ENCODE assay signal across 9 cellular contexts in the genomic region with DNA sequence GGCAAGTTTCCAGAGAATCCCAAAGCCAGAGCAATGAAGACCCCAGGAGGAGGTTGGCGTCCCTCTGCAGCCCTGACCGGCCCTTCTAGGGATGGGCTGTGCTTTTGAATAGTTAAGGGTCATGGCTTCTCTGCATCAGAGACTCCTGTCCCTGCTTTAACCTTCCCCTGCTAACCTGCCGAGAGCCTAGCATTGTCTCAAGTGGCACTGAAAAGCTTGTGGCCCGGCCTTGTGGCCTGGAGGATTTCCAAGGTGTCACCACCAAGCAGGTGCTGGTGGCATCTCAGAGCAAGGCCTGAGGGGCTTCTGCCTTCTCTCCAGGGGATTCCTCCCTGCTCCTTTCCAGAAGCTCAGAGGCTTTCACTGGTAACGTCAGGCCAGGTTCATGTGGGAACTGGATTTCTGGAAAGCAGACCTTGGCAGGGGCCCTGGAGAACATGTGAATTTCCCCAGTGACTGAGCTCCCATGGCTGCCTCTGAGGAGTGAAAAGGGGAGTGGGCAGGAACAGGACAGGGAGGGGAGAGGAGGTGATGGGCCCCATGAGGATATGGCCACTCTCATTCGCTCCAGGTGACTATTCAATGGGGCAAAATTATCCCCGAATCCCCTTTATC.
"Had no signal": no experiment of that assay in that cellular context is flagged by ENCODE, and none has a peak within 500 bp of the region (broad histone marks: within the 10 kb centered on the region; RNA-seq: fewer than 3 reads in every experiment).

No MANE protein-coding gene starts in this region.

- H3K27me3 ChIP-seq: body of pancreas had no signal

- H3K27ac ChIP-seq: body of pancreas, lower lobe of right lung had no signal

- H3K4me1 ChIP-seq: body of pancreas, lower lobe of right lung had no signal

- H3K9me3 ChIP-seq: body of pancreas, lower lobe of right lung had no signal

- DNase-seq: activated effector memory CD4-positive, alpha-beta T cell treated with Interleukin-2 at 50 U/mL for 16 hours; activated T-cell treated with anti-CD3 and anti-CD28 coated beads, Interleukin-2, amount 50 U/mL, for 1 hour; body of pancreas; hippocampal formation; lower lobe of right lung; occipital lobe; stimulated activated CD4-positive, alpha-beta T cell treated with anti-CD3 and anti-CD28 coated beads, Interleukin-12 subunit alpha, Interleukin-12 subunit beta, amount 100 ng/mL, for 4 hours; stimulated activated naive CD8-positive, alpha-beta T cell treated with anti-CD3 and anti-CD28 coated beads, Interleukin-15, Interleukin-2, amounts not matched to agents 100 U/mL and 50 U/mL, for 24 hours; T1000 had no signal

- H3K4me3 ChIP-seq: body of pancreas, lower lobe of right lung had no signal

- H3K36me3 ChIP-seq: lower lobe of right lung had no signal
